9 cellular contexts compared by ENCODE assay signal in genomic region chr4:176277162-176277904, GRCh38. TPM values are rescaled to one million over a fixed set of nuclear protein-coding genes. Genes with fewer than 3 reads are reported as not detected.
A peak's percentile ranks its signal among the peaks of the same experiment; 100 is the strongest.
DNase-seq lines count a peak whose midpoint lies in the region; ATAC-seq and TF ChIP-seq lines count a peak whose summit lies in the region.
"Had no signal": no experiment of that assay in that cellular context is flagged by ENCODE, and none has a peak within 500 bp of the region (broad histone marks: within the 10 kb centered on the region; RNA-seq: fewer than 3 reads in every experiment).

No MANE protein-coding gene starts in this region.

- no peak overlapping the region for H3K4me3 Mint-ChIP-seq in activated CD4-positive, alpha-beta memory T cell treated with anti-CD3 and anti-CD28 coated beads for 36 hours
- H3K4me3 Mint-ChIP-seq in activated CD4-positive, alpha-beta memory T cell treated with anti-CD3 and anti-CD28 coated beads, Interleukin-2, amount 10 ng/mL, durations not matched to agents 7 days and 5 days = no peak overlapping the region
- H3K4me3 Mint-ChIP-seq in GM23338 (no peak overlapping the region), endothelial cell (ENCODE audit: unreplicated experiment) (no peak overlapping the region)
- H3K4me3 Mint-ChIP-seq: dendritic cell treated with granulocyte-macrophage colony-stimulating factor and Interleukin-4, amounts not matched to agents 40 ng/mL and 50 ng/mL, for 4 days had no signal

- no peak overlapping the region for H3K27ac Mint-ChIP-seq in activated CD4-positive, alpha-beta memory T cell treated with anti-CD3 and anti-CD28 coated beads for 36 hours
- H3K27ac Mint-ChIP-seq in activated CD4-positive, alpha-beta memory T cell treated with anti-CD3 and anti-CD28 coated beads, Interleukin-2, amount 10 ng/mL, durations not matched to agents 7 days and 5 days = no peak overlapping the region
- H3K27ac Mint-ChIP-seq in GM23338 = no peak overlapping the region
- H3K27ac Mint-ChIP-seq in endothelial cell (ENCODE audit: unreplicated experiment) = no peak overlapping the region
- H3K27ac Mint-ChIP-seq: dendritic cell treated with granulocyte-macrophage colony-stimulating factor and Interleukin-4, amounts not matched to agents 40 ng/mL and 50 ng/mL, for 4 days had no signal

- no peak overlapping the region for H4K5ac ChIP-seq in mesendoderm (ENCODE audit: low read length)

- peaks cover 16% of the 10 kb centered on the region for H3K27me3 Mint-ChIP-seq in activated CD4-positive, alpha-beta memory T cell treated with anti-CD3 and anti-CD28 coated beads for 36 hours
- peaks cover 3% of the 10 kb centered on the region for H3K27me3 Mint-ChIP-seq in activated CD4-positive, alpha-beta memory T cell treated with anti-CD3 and anti-CD28 coated beads, Interleukin-2, amount 10 ng/mL, durations not matched to agents 7 days and 5 days
- H3K27me3 Mint-ChIP-seq in GM23338 (ENCODE audit: insufficient read depth, low read depth, poor library complexity) = no peaks in the 10 kb centered on the region
- peaks cover 2% of the 10 kb centered on the region for H3K27me3 Mint-ChIP-seq in endothelial cell (ENCODE audit: unreplicated experiment)

- TF ChIP-seq CTCF in GM23338 (conservative IDR thresholded peaks at IDR 0.05; ENCODE audit: low read depth in 2 of 2) (peak; percentile 59), Loucy (conservative IDR thresholded peaks at IDR 0.05; ENCODE audit: low read length) (peak; percentile 63), SK-N-SH (IDR thresholded peaks at IDR 0.05) (peak; percentile 73), endothelial cell (IDR thresholded peaks at IDR 0.05; ENCODE audit: unreplicated experiment) (peak; percentile 21), upper lobe of left lung (IDR thresholded peaks at IDR 0.05) (peak in 1 of 6 experiments; percentile 8)

- no peaks in the 10 kb centered on the region for H3K27me3 ChIP-seq in GM23338 (ENCODE audit: insufficient read depth)
- no peaks in the 10 kb centered on the region for H3K27me3 ChIP-seq in Loucy (ENCODE audit: insufficient read depth, low read length, poor library complexity, severe bottlenecking)
- H3K27me3 ChIP-seq in SK-N-SH (ENCODE audit: insufficient read depth) = no peaks in the 10 kb centered on the region
- H3K27me3 ChIP-seq in mesendoderm (ENCODE audit: insufficient read depth, low read length, poor library complexity) = no peaks in the 10 kb centered on the region
- no peaks in the 10 kb centered on the region for H3K27me3 ChIP-seq in upper lobe of left lung

- TF ChIP-seq RAD21 in SK-N-SH (IDR thresholded peaks at IDR 0.05; ENCODE audit: low read length) = peak; percentile 65

- no peak overlapping the region for H3K18ac ChIP-seq in mesendoderm (ENCODE audit: low read length)

- H2AFZ ChIP-seq in GM23338 (peak overlapping the region; percentile 88), Loucy (ENCODE audit: low read length) (peak overlapping the region; percentile 15; the same call in 1 of the 2 replicates), SK-N-SH (ENCODE audit: low read depth) (no peak overlapping the region)

- no peak overlapping the region for H3K56ac ChIP-seq in mesendoderm (ENCODE audit: low read length)

- no peak overlapping the region for H2BK120ac ChIP-seq in mesendoderm (ENCODE audit: low read depth, low read length)

- DNase-seq in activated CD4-positive, alpha-beta memory T cell treated with anti-CD3 and anti-CD28 coated beads for 36 hours = peak; percentile 30
- no peak for DNase-seq in activated CD4-positive, alpha-beta memory T cell treated with anti-CD3 and anti-CD28 coated beads, Interleukin-2, amount 10 ng/mL, durations not matched to agents 7 days and 5 days
- DNase-seq in GM23338 (ENCODE audit: low spot score) = peak; percentile 75
- DNase-seq in SK-N-SH = peak; percentile 51
- DNase-seq in endothelial cell (ENCODE audit: low spot score) = peak; percentile 62
- DNase-seq in mesendoderm = peak; percentile 78
- peak in 1 of 2 donors; percentile 49 for DNase-seq in upper lobe of left lung

- POLR2A ChIA-PET in activated CD4-positive, alpha-beta memory T cell treated with anti-CD3 and anti-CD28 coated beads for 36 hours (lab: Charles Lee) = no interaction called here
- POLR2A ChIA-PET in activated CD4-positive, alpha-beta memory T cell treated with anti-CD3 and anti-CD28 coated beads, Interleukin-2, amount 10 ng/mL, durations not matched to agents 7 days and 5 days (lab: Charles Lee) = no interaction called here
- POLR2A ChIA-PET in SK-N-SH (lab: Yijun Ruan, JAX) = no interaction called here

- no peak for TF ChIP-seq POLR2A in upper lobe of left lung (IDR thresholded peaks at IDR 0.05)

- no peaks in the 10 kb centered on the region for H3K79me1 ChIP-seq in mesendoderm (ENCODE audit: low read length)

- no peak for TF ChIP-seq EP300 in SK-N-SH (IDR thresholded peaks at IDR 0.05; ENCODE audit: borderline replicate concordance in 1 of 2, low read depth in 1 of 2, low read length in 1 of 2)
- no peak for TF ChIP-seq EP300 in upper lobe of left lung (IDR thresholded peaks at IDR 0.05)

- 74% methylated on average over 13 of the region's 13 CpGs for WGBS in SK-N-SH (ENCODE audit: low lambda C conversion rate)
- WGBS in mesendoderm (ENCODE audit: extremely low coverage, insufficient coverage, low lambda C conversion rate) = no CpG with 5 or more reads among the region's 13 CpGs
- WGBS in upper lobe of left lung, 2 donors = 63 to 73% methylated on average over 13 of the region's 13 CpGs

- CTCF ChIA-PET in activated CD4-positive, alpha-beta memory T cell treated with anti-CD3 and anti-CD28 coated beads for 36 hours (lab: Charles Lee) = interaction anchor here (1.3 kb wide), 1 partner anchor 126 kb away, joined by 4 read pairs; no protein-coding TSS in a partner anchor
- CTCF ChIA-PET in activated CD4-positive, alpha-beta memory T cell treated with anti-CD3 and anti-CD28 coated beads, Interleukin-2, amount 10 ng/mL, durations not matched to agents 7 days and 5 days (lab: Charles Lee) = interaction anchor here (0.6 to 0.7 kb wide), 3 partner anchors 11 to 222 kb away, joined by 3 to 4 read pairs (median 3); no protein-coding TSS in a partner anchor
- CTCF ChIA-PET in SK-N-SH (lab: Yijun Ruan, JAX) = interaction anchor here (0.6 to 2.6 kb wide), 17 partner anchors 10 to 242 kb away, joined by 3 to 18 read pairs (median 3); partner anchors contain the start of gene WDR17

- H3K23ac ChIP-seq in mesendoderm (ENCODE audit: low read length) = no peak overlapping the region

- H3K9me2 ChIP-seq in GM23338 (ENCODE audit: insufficient read depth) (no peaks in the 10 kb centered on the region), Loucy (replicated peaks; ENCODE audit: low read depth, low read length) (no peaks in the 10 kb centered on the region), SK-N-SH (no peaks in the 10 kb centered on the region)

- no peak overlapping the region for H3K4ac ChIP-seq in mesendoderm (ENCODE audit: low read depth, low read length)

- H3K79me2 ChIP-seq in GM23338 (replicated peaks; ENCODE audit: insufficient read depth) (no peaks in the 10 kb centered on the region), Loucy (ENCODE audit: insufficient read depth, low read length) (no peaks in the 10 kb centered on the region), SK-N-SH (ENCODE audit: insufficient read depth) (no peaks in the 10 kb centered on the region), mesendoderm (ENCODE audit: control insufficient read depth, insufficient read depth, low read length) (no peaks in the 10 kb centered on the region)

- no peak overlapping the region for H3K4me3 ChIP-seq in GM23338
- no peak overlapping the region for H3K4me3 ChIP-seq in Loucy (ENCODE audit: low read length, poor library complexity, severe bottlenecking)
- H3K4me3 ChIP-seq in SK-N-SH (ENCODE audit: low read depth in 2 of 2, low read length in 1 of 2) = no peak overlapping the region
- H3K4me3 ChIP-seq in mesendoderm (ENCODE audit: low read length) = no peak overlapping the region
- no peak overlapping the region for H3K4me3 ChIP-seq in upper lobe of left lung

- intact Hi-C loops in activated CD4-positive, alpha-beta memory T cell treated with anti-CD3 and anti-CD28 coated beads for 36 hours (cut with micrococcal nuclease) = loop anchor here (1.0 to 2.0 kb wide), 2 partner anchors 127 to 333 kb away; no protein-coding TSS in a partner anchor

- H3K9me3 Mint-ChIP-seq in activated CD4-positive, alpha-beta memory T cell treated with anti-CD3 and anti-CD28 coated beads for 36 hours = no peaks in the 10 kb centered on the region
- peaks cover 2% of the 10 kb centered on the region for H3K9me3 Mint-ChIP-seq in activated CD4-positive, alpha-beta memory T cell treated with anti-CD3 and anti-CD28 coated beads, Interleukin-2, amount 10 ng/mL, durations not matched to agents 7 days and 5 days
- no peaks in the 10 kb centered on the region for H3K9me3 Mint-ChIP-seq in GM23338
- H3K9me3 Mint-ChIP-seq in endothelial cell (ENCODE audit: unreplicated experiment) = no peaks in the 10 kb centered on the region
- H3K9me3 Mint-ChIP-seq: dendritic cell treated with granulocyte-macrophage colony-stimulating factor and Interleukin-4, amounts not matched to agents 40 ng/mL and 50 ng/mL, for 4 days had no signal

- H3K4me2 ChIP-seq in GM23338 (no peak overlapping the region), Loucy (ENCODE audit: low read depth, low read length, poor library complexity, severe bottlenecking) (no peak overlapping the region), SK-N-SH (no peak overlapping the region), mesendoderm (ENCODE audit: low read length) (no peak overlapping the region)

- ATAC-seq in GM23338 (peak; percentile 98), upper lobe of left lung (ENCODE audit: low FRiP score in 2 of 2) (peak; percentile 53 to 68)

- H3K36me3 ChIP-seq in GM23338 (ENCODE audit: insufficient read depth) = no peaks in the 10 kb centered on the region
- H3K36me3 ChIP-seq in Loucy (ENCODE audit: insufficient read depth, low read length) = no peaks in the 10 kb centered on the region
- no peaks in the 10 kb centered on the region for H3K36me3 ChIP-seq in SK-N-SH (replicated peaks in 1 of 2; ENCODE audit: control insufficient read depth in 1 of 2, insufficient read depth in 2 of 2, low read length in 1 of 2)
- no peaks in the 10 kb centered on the region for H3K36me3 ChIP-seq in mesendoderm (ENCODE audit: control insufficient read depth, insufficient read depth, low read length)
- no peaks in the 10 kb centered on the region for H3K36me3 ChIP-seq in upper lobe of left lung

- H3K9me3 ChIP-seq in Loucy (ENCODE audit: insufficient read depth, low read depth, low read length) (no peaks in the 10 kb centered on the region), SK-N-SH (no peaks in the 10 kb centered on the region), upper lobe of left lung (no peaks in the 10 kb centered on the region)

- no peak overlapping the region for H3K9ac ChIP-seq in Loucy (ENCODE audit: low read depth, low read length, poor library complexity, severe bottlenecking)
- no peak overlapping the region for H3K9ac ChIP-seq in SK-N-SH
- no peak overlapping the region for H3K9ac ChIP-seq in mesendoderm (ENCODE audit: low read length)

- no peaks in the 10 kb centered on the region for H3K36me3 Mint-ChIP-seq in activated CD4-positive, alpha-beta memory T cell treated with anti-CD3 and anti-CD28 coated beads for 36 hours
- H3K36me3 Mint-ChIP-seq in activated CD4-positive, alpha-beta memory T cell treated with anti-CD3 and anti-CD28 coated beads, Interleukin-2, amount 10 ng/mL, durations not matched to agents 7 days and 5 days (ENCODE audit: low read depth) = no peaks in the 10 kb centered on the region
- H3K36me3 Mint-ChIP-seq in GM23338 (ENCODE audit: low read depth) (no peaks in the 10 kb centered on the region), endothelial cell (ENCODE audit: low read depth, unreplicated experiment) (no peaks in the 10 kb centered on the region)

- H4K8ac ChIP-seq in mesendoderm (ENCODE audit: low read depth, low read length) = no peak overlapping the region

- H3K4me1 ChIP-seq in GM23338 (ENCODE audit: insufficient read depth) (no peaks in the 10 kb centered on the region), Loucy (ENCODE audit: insufficient read depth, low read length, poor library complexity, severe bottlenecking) (no peaks in the 10 kb centered on the region), SK-N-SH (ENCODE audit: control insufficient read depth in 1 of 2, insufficient read depth in 2 of 2, low read depth in 1 of 2, low read length in 1 of 2) (peaks cover 2 to 14% of the 10 kb centered on the region in 2 experiments; a peak in 2 of 4 replicates), mesendoderm (ENCODE audit: control insufficient read depth, low read depth, low read length) (no peaks in the 10 kb centered on the region), upper lobe of left lung (no peaks in the 10 kb centered on the region)

- H2BK5ac ChIP-seq in mesendoderm (ENCODE audit: low read length) = no peak overlapping the region

- H2BK15ac ChIP-seq in mesendoderm (replicated peaks; ENCODE audit: low read depth) = no peak overlapping the region

- no peaks in the 10 kb centered on the region for H3K4me1 Mint-ChIP-seq in activated CD4-positive, alpha-beta memory T cell treated with anti-CD3 and anti-CD28 coated beads for 36 hours (ENCODE audit: low read depth)
- no peaks in the 10 kb centered on the region for H3K4me1 Mint-ChIP-seq in activated CD4-positive, alpha-beta memory T cell treated with anti-CD3 and anti-CD28 coated beads, Interleukin-2, amount 10 ng/mL, durations not matched to agents 7 days and 5 days
- H3K4me1 Mint-ChIP-seq in GM23338 = peaks cover 7% of the 10 kb centered on the region
- H3K4me1 Mint-ChIP-seq in endothelial cell (ENCODE audit: unreplicated experiment) = no peaks in the 10 kb centered on the region

- H3F3A ChIP-seq in GM23338 (replicated peaks; ENCODE audit: low read depth) = no peaks in the 10 kb centered on the region
- no peaks in the 10 kb centered on the region for H3F3A ChIP-seq in Loucy (ENCODE audit: low read depth)
- peaks cover 12% of the 10 kb centered on the region for H3F3A ChIP-seq in SK-N-SH (replicated peaks; ENCODE audit: insufficient read depth)

- H3K27ac ChIP-seq in GM23338 (ENCODE audit: low read depth) (no peak overlapping the region), SK-N-SH (ENCODE audit: low read depth in 2 of 2, low read length in 1 of 2) (no peak overlapping the region), mesendoderm (ENCODE audit: low read depth, low read length) (no peak overlapping the region), upper lobe of left lung (no peak overlapping the region)

- H2AK5ac ChIP-seq in mesendoderm (ENCODE audit: low read length) = no peak overlapping the region

- H4K20me1 ChIP-seq in GM23338 (replicated peaks; ENCODE audit: insufficient read depth) = no peaks in the 10 kb centered on the region
- H4K20me1 ChIP-seq in Loucy (ENCODE audit: insufficient read depth, low read length, poor library complexity, severe bottlenecking) = no peaks in the 10 kb centered on the region
- H4K20me1 ChIP-seq in SK-N-SH (ENCODE audit: insufficient read depth) = no peaks in the 10 kb centered on the region

RNA-seq across cellular contexts. Expression of gene ASB5, which starts 8.3 kb away (rescaled TPM):
- total RNA-seq in activated CD4-positive, alpha-beta memory T cell treated with anti-CD3 and anti-CD28 coated beads for 36 hours = not detected
- not detected for total RNA-seq in activated CD4-positive, alpha-beta memory T cell treated with anti-CD3 and anti-CD28 coated beads, Interleukin-2, amount 10 ng/mL, durations not matched to agents 7 days and 5 days
- total RNA-seq in GM23338 (2014; rRNA removed; shearing (Covaris generic)) = not detected in 2 replicates
- polyA plus RNA-seq in GM23338 (2016; fragmentation: Nextera tagmentation; extraction: Ambion mirVana) = not detected in 2 replicates
- polyA plus RNA-seq in SK-N-SH (2012; rRNA removed) = 0.13 and 0.54 TPM in 2 replicates
- 0.12 and 0.35 TPM in 2 replicates for polyA plus RNA-seq in SK-N-SH (2012; cell fraction: cytosol; rRNA removed)
- 0.34 and 0.51 TPM in 2 replicates for polyA plus RNA-seq in SK-N-SH (2012; cell fraction: nucleus; rRNA removed)
- total RNA-seq in endothelial cell (ENCODE audit: unreplicated experiment) = not detected
- 2.3 TPM for polyA plus RNA-seq in mesendoderm (2013, experiment 1 of 2)
- polyA plus RNA-seq in mesendoderm (2013, experiment 2 of 2) = 2.3 TPM
- not detected for total RNA-seq in upper lobe of left lung

RNA-seq across cellular contexts. Expression of gene SPCS3, which starts 42.4 kb away (rescaled TPM):
- 100 to 1,000 TPM; 182 to 185 TPM for total RNA-seq in activated CD4-positive, alpha-beta memory T cell treated with anti-CD3 and anti-CD28 coated beads for 36 hours
- 100 to 1,000 TPM; 215 to 233 TPM for total RNA-seq in activated CD4-positive, alpha-beta memory T cell treated with anti-CD3 and anti-CD28 coated beads, Interleukin-2, amount 10 ng/mL, durations not matched to agents 7 days and 5 days
- 79.9 and 90.3 TPM in 2 replicates for total RNA-seq in GM23338 (2014; rRNA removed; shearing (Covaris generic))
- polyA plus RNA-seq in GM23338 (2016; fragmentation: Nextera tagmentation; extraction: Ambion mirVana) (62.5 and 67.7 TPM in 2 replicates), SK-N-SH (2012; rRNA removed) (27.7 and 37.4 TPM in 2 replicates)
- polyA plus RNA-seq in SK-N-SH (2012; cell fraction: cytosol; rRNA removed) = 41.4 and 52.3 TPM in 2 replicates
- polyA plus RNA-seq in SK-N-SH (2012; cell fraction: nucleus; rRNA removed) = 32.3 and 42.6 TPM in 2 replicates
- total RNA-seq in endothelial cell (ENCODE audit: unreplicated experiment) (173 TPM), upper lobe of left lung (100 to 1,000 TPM in 3 of 6 donors, 10 to 100 TPM in 3; 47.1 to 157 (median 90.3) TPM)
- polyA plus RNA-seq in mesendoderm (2013, experiment 1 of 2) = 71.5 TPM
- 69.3 TPM for polyA plus RNA-seq in mesendoderm (2013, experiment 2 of 2)
